1 cellular context compared by ENCODE assay signal in the genomic region with DNA sequence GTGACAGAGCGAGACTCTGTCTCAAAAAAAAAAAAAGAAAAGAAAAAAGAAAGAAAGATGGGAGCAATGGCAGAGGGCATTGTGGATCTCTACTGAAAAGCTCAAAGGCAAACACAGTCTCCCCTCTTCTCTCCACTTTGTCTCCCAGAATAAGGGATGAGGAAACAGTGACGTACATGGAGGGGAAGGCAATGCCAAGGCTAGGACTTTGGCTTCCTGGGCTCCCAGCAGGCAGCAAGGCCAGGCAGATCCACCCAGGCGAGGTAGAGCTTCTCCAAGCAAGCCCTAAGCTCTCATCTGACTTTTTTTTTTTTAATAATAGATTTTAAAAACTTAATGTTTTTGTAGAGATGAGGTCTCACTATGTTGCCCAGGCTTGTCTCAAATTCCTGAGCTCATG.
TF ChIP-seq lines count a peak whose summit lies in the region.

No MANE protein-coding gene starts in this region.

TF ChIP-seq in SK-N-SH treated with all-trans-retinoic acid at 6 μM for 48 hours, 23 proteins besides CTCF, POLR2A, EP300 and RAD21 (continued from another document):
- TF ChIP-seq, protein P1, sequence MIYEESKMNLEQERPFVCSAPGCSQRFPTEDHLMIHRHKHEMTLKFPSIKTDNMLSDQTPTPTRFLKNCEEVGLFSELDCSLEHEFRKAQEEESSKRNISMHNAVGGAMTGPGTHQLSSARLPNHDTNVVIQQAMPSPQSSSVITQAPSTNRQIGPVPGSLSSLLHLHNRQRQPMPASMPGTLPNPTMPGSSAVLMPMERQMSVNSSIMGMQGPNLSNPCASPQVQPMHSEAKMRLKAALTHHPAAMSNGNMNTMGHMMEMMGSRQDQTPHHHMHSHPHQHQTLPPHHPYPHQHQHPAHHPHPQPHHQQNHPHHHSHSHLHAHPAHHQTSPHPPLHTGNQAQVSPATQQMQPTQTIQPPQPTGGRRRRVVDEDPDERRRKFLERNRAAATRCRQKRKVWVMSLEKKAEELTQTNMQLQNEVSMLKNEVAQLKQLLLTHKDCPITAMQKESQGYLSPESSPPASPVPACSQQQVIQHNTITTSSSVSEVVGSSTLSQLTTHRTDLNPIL (CRISPR knock-in tag; IDR thresholded peaks at IDR 0.05; ENCODE audit: low read depth) = no peak
- no peak for TF ChIP-seq ZNF565 (CRISPR knock-in tag; conservative IDR thresholded peaks at IDR 0.05; ENCODE audit: low read depth)
- TF ChIP-seq ISL1 (CRISPR knock-in tag; IDR thresholded peaks at IDR 0.05) = no peak
- no peak for TF ChIP-seq OSR1 (CRISPR knock-in tag; IDR thresholded peaks at IDR 0.05)
- TF ChIP-seq, protein P2, sequence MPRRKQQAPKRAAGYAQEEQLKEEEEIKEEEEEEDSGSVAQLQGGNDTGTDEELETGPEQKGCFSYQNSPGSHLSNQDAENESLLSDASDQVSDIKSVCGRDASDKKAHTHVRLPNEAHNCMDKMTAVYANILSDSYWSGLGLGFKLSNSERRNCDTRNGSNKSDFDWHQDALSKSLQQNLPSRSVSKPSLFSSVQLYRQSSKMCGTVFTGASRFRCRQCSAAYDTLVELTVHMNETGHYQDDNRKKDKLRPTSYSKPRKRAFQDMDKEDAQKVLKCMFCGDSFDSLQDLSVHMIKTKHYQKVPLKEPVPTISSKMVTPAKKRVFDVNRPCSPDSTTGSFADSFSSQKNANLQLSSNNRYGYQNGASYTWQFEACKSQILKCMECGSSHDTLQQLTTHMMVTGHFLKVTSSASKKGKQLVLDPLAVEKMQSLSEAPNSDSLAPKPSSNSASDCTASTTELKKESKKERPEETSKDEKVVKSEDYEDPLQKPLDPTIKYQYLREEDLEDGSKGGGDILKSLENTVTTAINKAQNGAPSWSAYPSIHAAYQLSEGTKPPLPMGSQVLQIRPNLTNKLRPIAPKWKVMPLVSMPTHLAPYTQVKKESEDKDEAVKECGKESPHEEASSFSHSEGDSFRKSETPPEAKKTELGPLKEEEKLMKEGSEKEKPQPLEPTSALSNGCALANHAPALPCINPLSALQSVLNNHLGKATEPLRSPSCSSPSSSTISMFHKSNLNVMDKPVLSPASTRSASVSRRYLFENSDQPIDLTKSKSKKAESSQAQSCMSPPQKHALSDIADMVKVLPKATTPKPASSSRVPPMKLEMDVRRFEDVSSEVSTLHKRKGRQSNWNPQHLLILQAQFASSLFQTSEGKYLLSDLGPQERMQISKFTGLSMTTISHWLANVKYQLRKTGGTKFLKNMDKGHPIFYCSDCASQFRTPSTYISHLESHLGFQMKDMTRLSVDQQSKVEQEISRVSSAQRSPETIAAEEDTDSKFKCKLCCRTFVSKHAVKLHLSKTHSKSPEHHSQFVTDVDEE (CRISPR knock-in tag; IDR thresholded peaks at IDR 0.05) = no peak
- TF ChIP-seq ESRRG (CRISPR knock-in tag; IDR thresholded peaks at IDR 0.05) = no peak
- no peak for TF ChIP-seq ZFP30 (CRISPR knock-in tag; IDR thresholded peaks at IDR 0.05)
- no peak for TF ChIP-seq ZNF70 (CRISPR knock-in tag; IDR thresholded peaks at IDR 0.05)
- TF ChIP-seq RARB (CRISPR knock-in tag; IDR thresholded peaks at IDR 0.05) = no peak
- TF ChIP-seq, protein P3, sequence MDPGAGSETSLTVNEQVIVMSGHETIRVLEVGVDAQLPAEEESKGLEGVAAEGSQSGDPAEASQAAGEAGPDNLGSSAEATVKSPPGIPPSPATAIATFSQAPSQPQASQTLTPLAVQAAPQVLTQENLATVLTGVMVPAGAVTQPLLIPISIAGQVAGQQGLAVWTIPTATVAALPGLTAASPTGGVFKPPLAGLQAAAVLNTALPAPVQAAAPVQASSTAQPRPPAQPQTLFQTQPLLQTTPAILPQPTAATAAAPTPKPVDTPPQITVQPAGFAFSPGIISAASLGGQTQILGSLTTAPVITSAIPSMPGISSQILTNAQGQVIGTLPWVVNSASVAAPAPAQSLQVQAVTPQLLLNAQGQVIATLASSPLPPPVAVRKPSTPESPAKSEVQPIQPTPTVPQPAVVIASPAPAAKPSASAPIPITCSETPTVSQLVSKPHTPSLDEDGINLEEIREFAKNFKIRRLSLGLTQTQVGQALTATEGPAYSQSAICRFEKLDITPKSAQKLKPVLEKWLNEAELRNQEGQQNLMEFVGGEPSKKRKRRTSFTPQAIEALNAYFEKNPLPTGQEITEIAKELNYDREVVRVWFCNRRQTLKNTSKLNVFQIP (CRISPR knock-in tag; IDR thresholded peaks at IDR 0.05; ENCODE audit: borderline replicate concordance, low read depth) = no peak
- TF ChIP-seq TOX (CRISPR knock-in tag; IDR thresholded peaks at IDR 0.05; ENCODE audit: borderline replicate concordance) = no peak
- no peak for TF ChIP-seq ZNF8 (CRISPR knock-in tag; IDR thresholded peaks at IDR 0.05)
- no peak for TF ChIP-seq GLIS3 (CRISPR knock-in tag; IDR thresholded peaks at IDR 0.05)
- no peak for TF ChIP-seq ARNTL (CRISPR knock-in tag; IDR thresholded peaks at IDR 0.05; ENCODE audit: borderline replicate concordance, low read depth)
- TF ChIP-seq ZC3H10 (CRISPR knock-in tag; IDR thresholded peaks at IDR 0.05) = no peak
TF ChIP-seq in SK-N-SH treated with all-trans-retinoic acid at 6 μM for 48 hours: peak in this region for 0.
